21 cellular contexts compared by ENCODE assay signal in the genomic region with DNA sequence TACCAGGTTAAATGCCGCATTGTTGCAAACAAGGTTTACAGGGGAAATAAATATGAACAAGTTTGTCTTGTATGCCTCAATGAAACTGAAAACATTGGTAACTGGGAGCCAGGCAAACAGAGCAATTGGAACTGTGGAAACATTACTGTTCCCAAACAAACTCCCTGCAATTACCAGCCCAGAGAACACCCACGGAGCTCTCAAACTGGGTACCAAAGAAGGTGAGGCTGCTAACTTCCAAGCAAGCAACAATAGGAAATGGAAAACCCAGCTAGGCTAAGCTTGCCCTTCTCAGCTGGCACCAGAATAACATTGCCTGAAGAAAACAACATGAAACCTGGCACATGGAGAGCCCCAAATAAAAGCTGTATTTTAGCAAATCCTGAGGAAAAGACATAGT.
A peak's percentile ranks its signal among the peaks of the same experiment; 100 is the strongest.
DNase-seq lines count a peak whose midpoint lies in the region; ATAC-seq and TF ChIP-seq lines count a peak whose summit lies in the region.
"Had no signal": no experiment of that assay in that cellular context is flagged by ENCODE, and none has a peak within 500 bp of the region (broad histone marks: within the 10 kb centered on the region; RNA-seq: fewer than 3 reads in every experiment).

No MANE protein-coding gene starts in this region.

- DNase-seq in NCI-H2107 treated with DMSO at 0.1 percent for 48 hours (lab: John Stamatoyannopoulos, UW; ENCODE audit: unreplicated experiment) (peak; percentile 62), NCI-H2107 (lab: John Stamatoyannopoulos, UW) (no peak), adipocyte (ENCODE audit: low read depth) (peak; percentile 4), kidney glomerular epithelial cell (lab: John Stamatoyannopoulos, UW) (peak; percentile 3), smooth muscle cell (lab: John Stamatoyannopoulos, UW; ENCODE audit: unreplicated experiment) (no peak), KBM-7 (no peak)
- DNase-seq in activated effector memory CD4-positive, alpha-beta T cell treated with anti-CD3 and anti-CD28 coated beads, Interleukin-2, amount 50 U/mL, for 16 hours, result no peak
- DNase-seq: 8988T; C1 segment of cervical spinal cord; CD8-positive, alpha-beta memory T cell; GDM1; GOT3; HCEC 1CT; KG1; NCI-H1092; NCI-H2029 treated with DMSO at 0.1 percent for 48 hours; NCI-H446 treated with DMSO at 0.1 percent for 48 hours; NCI-H774; SJCRH30 had no signal

- H3K27ac ChIP-seq in smooth muscle cell (ENCODE audit: low read depth), result peak overlapping the region; percentile 45
- H3K27ac ChIP-seq: HL-60, SJCRH30 had no signal

- peak overlapping the region; percentile 15 for H3K4me2 ChIP-seq in smooth muscle cell

- no peak overlapping the region for H3K9ac ChIP-seq in adipocyte (ENCODE audit: low read length)
- no peak overlapping the region for H3K9ac ChIP-seq in smooth muscle cell (ENCODE audit: low read depth)

- WGBS in smooth muscle cell (ENCODE audit: low lambda C conversion rate), result 73% methylated on average over 2 of the region's 2 CpGs

- TF ChIP-seq CTCF in smooth muscle cell (IDR thresholded peaks at IDR 0.05; ENCODE audit: borderline replicate concordance, insufficient read depth, poor library complexity, severe bottlenecking), result no peak

- no peaks in the 10 kb centered on the region for H3K4me1 ChIP-seq in adipocyte (ENCODE audit: control insufficient read depth, insufficient read depth, low read length)
- peaks cover 13% of the 10 kb centered on the region for H3K4me1 ChIP-seq in smooth muscle cell (ENCODE audit: low read depth)
- H3K4me1 ChIP-seq: SJCRH30 had no signal

- no peaks in the 10 kb centered on the region for H3K79me2 ChIP-seq in smooth muscle cell (ENCODE audit: low read depth)

- H3K36me3 ChIP-seq in adipocyte (ENCODE audit: control insufficient read depth, insufficient read depth, low read length, severe bottlenecking) (no peaks in the 10 kb centered on the region), smooth muscle cell (ENCODE audit: low read depth) (no peaks in the 10 kb centered on the region)
- H3K36me3 ChIP-seq: SJCRH30 had no signal

- no peaks in the 10 kb centered on the region for H3F3A ChIP-seq in smooth muscle cell (ENCODE audit: low read depth)

- no peak overlapping the region for H2AFZ ChIP-seq in smooth muscle cell (ENCODE audit: low read depth)

- H3K27me3 ChIP-seq in adipocyte (replicated peaks; ENCODE audit: control insufficient read depth, insufficient read depth, low read length) (no peaks in the 10 kb centered on the region), smooth muscle cell (ENCODE audit: low read depth) (no peaks in the 10 kb centered on the region)
- H3K27me3 ChIP-seq: SJCRH30 had no signal

- in situ Hi-C loops in KBM-7 (cut with MboI; ENCODE audit: low pct_unique_long_range_greater_than_20kb, low sequenced_read_pairs), result no loop called here

- ATAC-seq in activated CD4-positive, CD25-positive, alpha-beta regulatory T cell treated with anti-CD3 and anti-CD28 coated beads, Interleukin-2, amount 50 U/mL, for 24 hours, result no peak

- no peaks in the 10 kb centered on the region for H3K9me3 ChIP-seq in adipocyte (ENCODE audit: control insufficient read depth, low read length)
- H3K9me3 ChIP-seq in smooth muscle cell (replicated peaks; ENCODE audit: low read depth), result no peaks in the 10 kb centered on the region
- H3K9me3 ChIP-seq: SJCRH30 had no signal

- no peak overlapping the region for H3K4me3 ChIP-seq in adipocyte (ENCODE audit: low read length)
- H3K4me3 ChIP-seq in smooth muscle cell, result no peak overlapping the region
- H3K4me3 ChIP-seq: SJCRH30 had no signal

- H4K20me1 ChIP-seq in smooth muscle cell (ENCODE audit: low read depth), result no peaks in the 10 kb centered on the region

Comparison
In these comparisons a context has a peak if more than half of its experiments do, and no peak if none do; other contexts are left out.
1. DNase-seq: peak in NCI-H2107 treated with DMSO at 0.1 percent for 48 hours (single experiment), adipocyte (single experiment) and kidney glomerular epithelial cell (single experiment); none in NCI-H2107 (single experiment), smooth muscle cell (single experiment), KBM-7 (single experiment) and activated effector memory CD4-positive, alpha-beta T cell treated with anti-CD3 and anti-CD28 coated beads, Interleukin-2, amount 50 U/mL, for 16 hours (single experiment).